In the genomic region with DNA sequence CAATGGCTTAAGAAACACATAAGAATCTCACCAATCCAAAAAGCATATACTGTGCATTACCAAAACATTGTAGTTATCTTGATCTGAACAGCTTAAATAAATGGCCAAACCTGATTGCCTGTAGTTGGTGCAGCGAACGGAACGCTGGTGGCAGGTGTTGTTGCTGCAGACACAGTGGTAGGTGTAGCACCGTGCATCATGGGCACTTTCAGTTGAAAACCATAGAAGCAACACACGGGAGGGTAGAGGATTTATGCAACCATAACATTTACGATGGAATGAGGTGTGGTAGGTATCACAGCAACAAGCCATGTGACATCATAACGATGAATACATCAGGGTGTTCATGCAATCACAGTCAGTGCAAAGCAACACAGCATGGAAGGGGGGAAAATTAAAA, we compare ENCODE assay signal across 6 cellular contexts.
"Had no signal": no experiment of that assay in that cellular context is flagged by ENCODE, and none has a peak within 500 bp of the region (broad histone marks: within the 10 kb centered on the region; RNA-seq: fewer than 3 reads in every experiment).

No MANE protein-coding gene starts in this region.

- FAIRE-seq: G401.6, GM12878, GM12892, GM18507 had no signal

- ATAC-seq: GM12878 had no signal

- DNase-seq: GDM1, GF-D8 had no signal

- H3K4me3 ChIP-seq: GM12878 had no signal
